In the genomic region with DNA sequence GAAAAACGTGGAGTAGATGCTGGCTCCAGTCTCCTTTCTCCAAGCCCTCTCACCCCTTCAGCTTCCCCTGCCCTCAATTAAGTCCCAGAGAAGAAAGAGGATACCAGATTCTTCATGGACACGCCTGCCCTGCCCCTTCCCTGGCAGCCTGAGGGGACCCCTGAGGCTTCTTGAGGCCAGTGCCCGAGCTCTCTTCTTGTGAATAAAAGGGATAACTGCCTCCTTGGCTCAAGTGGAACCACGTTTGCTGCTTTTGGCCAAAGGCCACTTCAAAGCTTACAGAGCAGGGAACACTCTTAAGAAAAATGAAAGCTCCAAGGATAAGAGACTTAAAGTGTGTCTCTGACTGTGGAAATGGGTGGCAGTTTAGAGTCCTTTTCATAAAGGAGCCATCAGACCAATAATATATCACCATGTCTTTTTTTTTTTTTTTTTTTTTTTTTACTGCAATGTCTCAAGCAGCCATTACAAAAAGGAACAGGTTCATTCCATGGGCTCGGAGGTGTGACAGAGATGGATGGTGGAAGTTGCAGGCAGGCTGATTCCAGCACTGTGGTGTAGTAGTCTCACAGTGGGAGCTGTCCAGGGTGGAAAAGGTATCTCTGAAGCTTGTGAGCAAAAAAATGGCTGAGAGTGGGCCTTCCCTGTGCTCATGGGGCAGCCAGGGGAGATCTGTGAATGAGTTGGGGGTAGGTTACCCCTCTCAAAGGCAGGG, we compare ENCODE assay signal across 17 cellular contexts.
DNase-seq lines count a peak whose midpoint lies in the region; ATAC-seq and TF ChIP-seq lines count a peak whose summit lies in the region.
"Had no signal": no experiment of that assay in that cellular context is flagged by ENCODE, and none has a peak within 500 bp of the region (broad histone marks: within the 10 kb centered on the region; RNA-seq: fewer than 3 reads in every experiment).

No MANE protein-coding gene starts in this region.

- no peak overlapping the region for H2AFZ ChIP-seq in HCT116 (ENCODE audit: low read depth, low read length, poor library complexity, severe bottlenecking)

- intact Hi-C loops in HCT116 (cut with micrococcal nuclease) (no loop called here), sciatic nerve (cut with DNase I) (no loop called here)

- POLR2A ChIA-PET in HCT116 (lab: Charles Lee): no interaction called here

- H3K9me3 ChIP-seq in HCT116 (ENCODE audit: control insufficient read depth in 1 of 2, insufficient read depth in 1 of 2, low read depth in 1 of 2, low read length in 2 of 2): no peaks in the 10 kb centered on the region
- H3K9me3 ChIP-seq in RWPE2 (ENCODE audit: severe bottlenecking): no peaks in the 10 kb centered on the region
- H3K9me3 ChIP-seq: gastroesophageal sphincter, testis had no signal

- H3K4me1 ChIP-seq in HCT116 (ENCODE audit: control insufficient read depth in 1 of 2, insufficient read depth in 2 of 2, low read length in 2 of 2) (no peaks in the 10 kb centered on the region), RWPE2 (ENCODE audit: insufficient read depth, poor library complexity, severe bottlenecking) (no peaks in the 10 kb centered on the region)
- H3K4me1 ChIP-seq: testis had no signal

- H3K36me3 ChIP-seq in HCT116 (ENCODE audit: control insufficient read depth in 1 of 2, insufficient read depth in 2 of 2, low read length in 2 of 2) (no peaks in the 10 kb centered on the region), RWPE2 (ENCODE audit: low read depth) (no peaks in the 10 kb centered on the region)
- H3K36me3 ChIP-seq: gastroesophageal sphincter had no signal

- no peaks in the 10 kb centered on the region for H3K9me2 ChIP-seq in HCT116 (ENCODE audit: insufficient read depth)

- H3K4me3 ChIP-seq in HCT116 (replicated peaks in 1 of 2; ENCODE audit: low read depth in 1 of 2, low read length in 2 of 2) (no peak overlapping the region), RWPE2 (ENCODE audit: severe bottlenecking) (no peak overlapping the region), fibroblast of the aortic adventitia (ENCODE audit: low read depth, low read length) (no peak overlapping the region)
- H3K4me3 ChIP-seq: gastroesophageal sphincter, SK-N-MC, testis had no signal

- TF ChIP-seq POLR2A in HCT116 (IDR thresholded peaks at IDR 0.05; ENCODE audit: borderline replicate concordance, extremely low read depth, insufficient read depth, insufficient read length): no peak

- RAD21 ChIA-PET in HCT116 (lab: Charles Lee; ENCODE audit: low non-redundant PET in 1 of 2, low total read pairs in 2 of 2, uncharacterized antibody in 2 of 2, unreplicated experiment in 2 of 2): no interaction called here

- DNase-seq in HCT116 (ENCODE audit: low read depth, low spot score) (no peak), RWPE2 (ENCODE audit: low spot score) (no peak), fibroblast of the aortic adventitia (ENCODE audit: low read depth) (peak; percentile 37), sciatic nerve (ENCODE audit: low spot score) (no peak), NCI-H774 (lab: John Stamatoyannopoulos, UW) (no peak), NOMO-1 treated with DMSO at 0.1 percent for 48 hours (lab: John Stamatoyannopoulos, UW; ENCODE audit: unreplicated experiment) (no peak)
- DNase-seq: activated CD8-positive, alpha-beta T cell treated with anti-CD3 and anti-CD28 coated beads, Interleukin-2, amount 10 ng/mL, durations not matched to agents 7 days and 5 days; activated gamma-delta T cell treated with Interleukin-2 at 50 U/mL for 16 hours; CD4-positive, alpha-beta T cell; effector memory CD4-positive, alpha-beta T cell; EL; NCI-H1048; NCI-H226; testis had no signal

- H3K27ac ChIP-seq in HCT116 (ENCODE audit: low read depth, low read length) (no peak overlapping the region), RWPE2 (ENCODE audit: poor library complexity, severe bottlenecking) (no peak overlapping the region)
- H3K27ac ChIP-seq: gastroesophageal sphincter, SK-N-MC, testis had no signal

- H3K4me2 ChIP-seq in HCT116 (ENCODE audit: low read length): no peak overlapping the region

- CTCF ChIA-PET in HCT116 (lab: Charles Lee): interaction anchor here (1.3 kb wide), 1 partner anchor 534 kb away, joined by 3 read pairs; the partner anchor contains the start of gene FAM162A

- no peak for TF ChIP-seq RAD21 in HCT116 (IDR thresholded peaks at IDR 0.05; ENCODE audit: low read depth)

- H3K9ac ChIP-seq in HCT116 (ENCODE audit: low read length): no peak overlapping the region

- H3K27me3 ChIP-seq in HCT116 (ENCODE audit: insufficient read depth, low read length) (peaks cover 12% of the 10 kb centered on the region; the same call in 1 of the 2 replicates), RWPE2 (ENCODE audit: insufficient read depth, poor library complexity, severe bottlenecking) (peaks cover 28% of the 10 kb centered on the region)
- H3K27me3 ChIP-seq: testis had no signal

- TF ChIP-seq CTCF in HCT116 (IDR thresholded peaks at IDR 0.05 in 2 of 3, conservative IDR thresholded peaks at IDR 0.05 in 1 of 3; ENCODE audit: borderline replicate concordance in 1 of 3, insufficient read depth in 1 of 3, low read depth in 2 of 3, low read length in 2 of 3) (no peak), RWPE2 (IDR thresholded peaks at IDR 0.05; ENCODE audit: poor library complexity, severe bottlenecking) (no peak), fibroblast of the aortic adventitia (IDR thresholded peaks at IDR 0.05; ENCODE audit: insufficient read depth, low read length) (no peak)

- no TSS peak for BruUV-seq in HCT116 (replicated peaks; lab: Mats Ljungman, UMichigan)

- no peaks in the 10 kb centered on the region for H3K79me2 ChIP-seq in HCT116 (ENCODE audit: insufficient read depth, low read length)

- no peaks in the 10 kb centered on the region for H4K20me1 ChIP-seq in HCT116 (ENCODE audit: insufficient read depth)

- ATAC-seq in HCT116 (no peak), RWPE2 (ENCODE audit: low read depth) (0 out of 3 replicates have a peak, but pooled peaks have one; percentile 30), sciatic nerve (peak; percentile 49), HG02678 (IDR thresholded peaks at IDR 0.05; ENCODE audit: unreplicated experiment) (no peak)
- ATAC-seq: activated CD8-positive, alpha-beta T cell treated with anti-CD3 and anti-CD28 coated beads, Interleukin-2, amount 10 ng/mL, durations not matched to agents 7 days and 5 days; gastroesophageal sphincter had no signal

TF ChIP-seq in HCT116, 20 proteins besides CTCF, POLR2A, EP300 and RAD21:
- peak; percentile 62 for TF ChIP-seq REST (IDR thresholded peaks at IDR 0.05; ENCODE audit: low read depth)
- TF ChIP-seq POLR2AphosphoS5 (IDR thresholded peaks at IDR 0.05; ENCODE audit: low read depth, low read length): no peak

Comparison
In these comparisons a context has a peak if more than half of its experiments do, and no peak if none do; other contexts are left out.
1. ATAC-seq: peak in RWPE2 (single experiment) and sciatic nerve (single experiment); none in HCT116 (single experiment) and HG02678 (single experiment).